17 cellular contexts compared by ENCODE assay signal in the genomic region with DNA sequence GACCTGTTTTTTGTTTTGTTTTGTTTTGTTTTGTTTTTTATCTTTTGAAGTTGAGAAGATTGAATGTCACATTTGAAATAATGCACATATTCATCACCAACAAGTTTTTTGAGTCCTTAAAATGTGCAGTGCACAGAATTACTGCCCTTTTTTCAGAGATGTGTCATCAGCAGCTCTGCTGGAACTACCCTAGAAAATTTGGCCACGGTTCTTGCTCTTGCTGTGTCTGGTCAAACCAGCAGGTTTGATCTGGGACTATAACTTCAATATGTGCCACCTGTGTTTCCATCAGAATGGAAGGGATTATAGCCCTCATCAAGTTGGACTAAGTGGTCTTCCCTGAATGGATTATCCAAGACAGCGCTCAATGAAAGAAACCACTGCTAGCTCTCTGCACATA.
"Had no signal": no experiment of that assay in that cellular context is flagged by ENCODE, and none has a peak within 500 bp of the region (broad histone marks: within the 10 kb centered on the region; RNA-seq: fewer than 3 reads in every experiment).

No MANE protein-coding gene starts in this region.

- H3K36me3 ChIP-seq: colonic mucosa, prostate gland, suprapubic skin had no signal

- H3K27ac ChIP-seq: colonic mucosa, prostate gland, suprapubic skin had no signal

- H3K4me1 ChIP-seq: prostate gland had no signal

- DNase-seq: activated CD4-positive, alpha-beta T cell treated with anti-CD3 and anti-CD28 coated beads for 1 hour; activated CD4-positive, alpha-beta T cell treated with anti-CD3 and anti-CD28 coated beads, Interleukin-2, amount 50 U/mL, for 4 hours; activated naive CD4-positive, alpha-beta T cell treated with Interleukin-2 at 50 U/mL for 16 hours; colonic mucosa; islet precursor cell; left ventricle myocardium superior; nephron progenitor cell; occipital lobe; right cardiac atrium; small intestine; stimulated activated CD4-positive, alpha-beta T cell treated with anti-CD3 and anti-CD28 coated beads, Interleukin-4, amount 100 ng/mL, for 4 hours; stimulated activated CD8-positive, alpha-beta memory T cell treated with anti-CD3 and anti-CD28 coated beads, Interleukin-4, amount 100 ng/mL, for 48 hours; T-helper 1 cell; T1000 had no signal

- H3K9me3 ChIP-seq: colonic mucosa, prostate gland, suprapubic skin had no signal

- ATAC-seq: activated T-helper 17 cell treated with anti-CD3 and anti-CD28 coated beads, Interleukin-2, amount 50 U/mL, for 72 hours; left ventricle myocardium superior; right cardiac atrium had no signal

- H3K27me3 ChIP-seq: colonic mucosa, suprapubic skin had no signal

- H3K4me3 ChIP-seq: colonic mucosa, prostate gland, suprapubic skin had no signal
